16 cellular contexts compared by ENCODE assay signal in the genomic region with DNA sequence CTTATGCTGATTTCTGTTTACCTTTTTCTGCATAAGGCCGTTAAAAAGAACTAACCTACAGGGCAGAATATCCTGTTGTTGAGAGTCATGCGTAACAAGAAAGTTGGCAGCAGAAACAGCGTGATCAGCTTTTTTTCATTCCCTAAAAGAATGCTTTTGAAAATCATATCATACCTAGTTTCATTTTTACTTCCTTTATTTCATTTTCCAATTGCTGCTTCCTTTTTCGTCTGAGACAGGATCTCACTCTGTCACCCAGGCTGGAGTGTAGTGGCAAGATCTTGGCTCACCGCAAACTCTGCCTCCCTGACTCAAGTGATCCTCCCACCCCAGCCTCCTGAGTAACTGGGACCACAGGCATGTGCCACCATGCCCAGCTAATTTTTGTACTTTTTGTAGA. TPM values are rescaled to one million over a fixed set of nuclear protein-coding genes. Genes with fewer than 3 reads are reported as not detected.
DNase-seq lines count a peak whose midpoint lies in the region; ATAC-seq and TF ChIP-seq lines count a peak whose summit lies in the region.
"Had no signal": no experiment of that assay in that cellular context is flagged by ENCODE, and none has a peak within 500 bp of the region (broad histone marks: within the 10 kb centered on the region; RNA-seq: fewer than 3 reads in every experiment).

No MANE protein-coding gene starts in this region.

- in situ Hi-C loops in mammary epithelial cell (cut with MboI; ENCODE audit: low sequenced_read_pairs in 2 of 2): no loop called here

- H3K27me3 Mint-ChIP-seq in IgD-negative memory B cell: no peaks in the 10 kb centered on the region

- H3K27ac ChIP-seq in mammary epithelial cell (ENCODE audit: insufficient read depth, low read depth, low read length): no peak overlapping the region
- H3K27ac ChIP-seq: C4-2B, sigmoid colon had no signal

- no TSS peak for BruUV-seq in mammary epithelial cell (replicated peaks; lab: Mats Ljungman, UMichigan)

- no peaks in the 10 kb centered on the region for H3K27me3 ChIP-seq in mammary epithelial cell (ENCODE audit: insufficient read depth, low read length)

- peaks cover 54 to 58% (median 57%) of the 10 kb centered on the region in 3 donors for H3K4me1 Mint-ChIP-seq in IgD-negative memory B cell

- peak; percentile 16 for ATAC-seq in left lobe of liver
- ATAC-seq: body of pancreas, SK-N-SH treated with all-trans-retinoic acid at 6 μM for 48 hours had no signal

- no peak for TF ChIP-seq CTCF in mammary epithelial cell (conservative IDR thresholded peaks at IDR 0.05 in 1 of 2, IDR thresholded peaks at IDR 0.05 in 1 of 2; ENCODE audit: extremely low read depth in 1 of 2, insufficient read depth in 1 of 2, low read depth in 1 of 2, low read length in 2 of 2)

- intact Hi-C loops in mammary epithelial cell (cut with micrococcal nuclease): no loop called here

- H3K4me2 ChIP-seq in mammary epithelial cell (ENCODE audit: insufficient read depth, low read depth, low read length): no peak overlapping the region

- peak overlapping the region; percentile 89 to 99 (median 93) for H3K27ac Mint-ChIP-seq in IgD-negative memory B cell
- H3K27ac Mint-ChIP-seq: nephron; stimulated activated naive CD8-positive, alpha-beta T cell treated with anti-CD3 and anti-CD28 coated beads, Interleukin-15, Interleukin-2, amounts not matched to agents 100 ng/mL and 50 ng/mL, for 24 hours had no signal

- dilution Hi-C loops in mammary epithelial cell (cut with HindIII; ENCODE audit: low sequenced_read_pairs): no loop called here

- H2AFZ ChIP-seq in mammary epithelial cell (ENCODE audit: low read depth, low read length): no peak overlapping the region

- peaks cover 10% of the 10 kb centered on the region for H3K4me1 ChIP-seq in mammary epithelial cell (ENCODE audit: insufficient read depth, low read length)

- H3K36me3 Mint-ChIP-seq in IgD-negative memory B cell: no peaks in the 10 kb centered on the region

- peak; percentile 90 for DNase-seq in CD1c-positive myeloid dendritic cell (ENCODE audit: extremely low spot score)
- peak; percentile 63 for DNase-seq in SKM-1 (lab: John Stamatoyannopoulos, UW; ENCODE audit: unreplicated experiment)
- DNase-seq in left lobe of liver (ENCODE audit: low spot score): no peak
- no peak for DNase-seq in mammary epithelial cell
- no peak for DNase-seq in hepatic stellate cell (ENCODE audit: low spot score)
- no peak for DNase-seq in activated CD4-positive, CD25-positive, alpha-beta regulatory T cell treated with anti-CD3 and anti-CD28 coated beads, Interleukin-2, amount 50 U/mL, for 72 hours
- DNase-seq in NCI-H446 (lab: John Stamatoyannopoulos, UW): no peak
- DNase-seq: activated CD4-positive, alpha-beta T cell treated with anti-CD3 and anti-CD28 coated beads for 48 hours; NCI-H1694 treated with DMSO at 0.1 percent for 48 hours; sigmoid colon had no signal

- no peak overlapping the region for H3K9ac ChIP-seq in mammary epithelial cell (ENCODE audit: insufficient read depth, low read length)

- CTCF ChIA-PET in mammary epithelial cell (lab: Charles Lee; ENCODE audit: low non-redundant PET): no interaction called here

- peak overlapping the region in 2 of 4 donors; percentile 79 to 83 for H3K4me3 Mint-ChIP-seq in IgD-negative memory B cell
- H3K4me3 Mint-ChIP-seq: nephron had no signal

- no peaks in the 10 kb centered on the region for H4K20me1 ChIP-seq in mammary epithelial cell (ENCODE audit: insufficient read depth, low read length)

- no peaks in the 10 kb centered on the region for H3K79me2 ChIP-seq in mammary epithelial cell (ENCODE audit: insufficient read depth, low read length)

- no peaks in the 10 kb centered on the region for H3K36me3 ChIP-seq in mammary epithelial cell (ENCODE audit: insufficient read depth, low read length)
- H3K36me3 ChIP-seq: sigmoid colon had no signal

- whole genome bisulfite sequencing in mammary epithelial cell (ENCODE audit: low coverage, missing lambda C conversion rate): 90% methylated on average over 5 of the region's 5 CpGs

- no peak overlapping the region for H3K4me3 ChIP-seq in mammary epithelial cell (replicated peaks in 1 of 3; ENCODE audit: insufficient read depth in 1 of 3, low read depth in 2 of 3, low read length in 3 of 3)
- H3K4me3 ChIP-seq: body of pancreas, sigmoid colon had no signal

- no peaks in the 10 kb centered on the region for H3K9me3 ChIP-seq in mammary epithelial cell (replicated peaks; ENCODE audit: insufficient read depth, low read length)
- H3K9me3 ChIP-seq: body of pancreas, sigmoid colon had no signal

- no peaks in the 10 kb centered on the region for H3K9me3 Mint-ChIP-seq in IgD-negative memory B cell
- H3K9me3 Mint-ChIP-seq: nephron; stimulated activated naive CD8-positive, alpha-beta T cell treated with anti-CD3 and anti-CD28 coated beads, Interleukin-15, Interleukin-2, amounts not matched to agents 100 ng/mL and 50 ng/mL, for 24 hours had no signal

RNA-seq across cellular contexts. Expression of gene CALHM6, which starts 4.1 kb away (rescaled TPM):
- polyA plus RNA-seq in IgD-negative memory B cell (307 TPM), mammary epithelial cell (0.61 TPM)
- total RNA-seq in left lobe of liver (2.2 TPM), mammary epithelial cell (under 1 TPM; 0.66 to 0.67 TPM)
- polyA minus RNA-seq in mammary epithelial cell: not detected

RNA-seq across cellular contexts. Expression of gene CALHM5, which starts 46.2 kb away (rescaled TPM):
- not detected for polyA plus RNA-seq in IgD-negative memory B cell
- total RNA-seq in left lobe of liver: 0.20 TPM
- total RNA-seq in mammary epithelial cell: under 1 TPM; 0.05 to 0.50 TPM
- 0.19 TPM for polyA plus RNA-seq in mammary epithelial cell
- not detected for polyA minus RNA-seq in mammary epithelial cell

Comparison
In these comparisons a context has a peak if more than half of its experiments do, and no peak if none do; other contexts are left out.
1. DNase-seq: peak in CD1c-positive myeloid dendritic cell (single experiment) and SKM-1 (single experiment); none in left lobe of liver (single experiment), mammary epithelial cell (single experiment), hepatic stellate cell (single experiment), activated CD4-positive, CD25-positive, alpha-beta regulatory T cell treated with anti-CD3 and anti-CD28 coated beads, Interleukin-2, amount 50 U/mL, for 72 hours (single experiment) and NCI-H446 (0 of 2).